Comparison of ENCODE assay signal across 8 cellular contexts in genomic region chr1:48776400-48777218, GRCh38. TPM values are rescaled to one million over a fixed set of nuclear protein-coding genes. Genes with fewer than 3 reads are reported as not detected.
DNase-seq lines count a peak whose midpoint lies in the region; ATAC-seq and TF ChIP-seq lines count a peak whose summit lies in the region.

BEND5 (minus strand) TSS chr1:48776891; CDS start chr1:48776831, 60 bp downstream.

- 0 to 2% methylated on average over 12 to 72 of the region's 72 CpGs for WGBS in endodermal cell (ENCODE audit: insufficient coverage in 1 of 2, insufficient read length in 1 of 2), 2 experiments

- no peaks in the 10 kb centered on the region for H3K9me3 ChIP-seq in endodermal cell (ENCODE audit: control insufficient read depth, low read length)
- H3K9me3 ChIP-seq in mucosa of descending colon: no peaks in the 10 kb centered on the region

- H3K4me1 ChIP-seq in endodermal cell (ENCODE audit: control insufficient read depth, insufficient read depth, low read length) (peaks cover 5% of the 10 kb centered on the region), mucosa of descending colon (ENCODE audit: low read depth) (no peaks in the 10 kb centered on the region)

- H3K27ac Mint-ChIP-seq in activated CD4-positive, alpha-beta memory T cell treated with anti-CD3 and anti-CD28 coated beads, Interleukin-2, amount 10 ng/mL, durations not matched to agents 7 days and 5 days: no peak within 1 kb of the TSS
- H3K27ac Mint-ChIP-seq in endodermal cell: no peak within 1 kb of the TSS

- no peaks in the 10 kb centered on the region for H3K36me3 Mint-ChIP-seq in activated CD4-positive, alpha-beta memory T cell treated with anti-CD3 and anti-CD28 coated beads, Interleukin-2, amount 10 ng/mL, durations not matched to agents 7 days and 5 days (ENCODE audit: low read depth)
- peaks cover 2% of the 10 kb centered on the region for H3K36me3 Mint-ChIP-seq in endodermal cell (ENCODE audit: low read depth)

- POLR2A ChIA-PET in activated CD4-positive, alpha-beta memory T cell treated with anti-CD3 and anti-CD28 coated beads, Interleukin-2, amount 10 ng/mL, durations not matched to agents 7 days and 5 days (lab: Charles Lee): no interaction called here

- H3K9ac ChIP-seq in endodermal cell (ENCODE audit: extremely low read depth, low read length, poor library complexity, severe bottlenecking): peak within 1 kb of the TSS; percentile 68

- TF ChIP-seq CTCF in GM12865 (IDR thresholded peaks at IDR 0.05; ENCODE audit: insufficient read depth, low read depth, low read length, missing control alignments) (no peak), endodermal cell (conservative IDR thresholded peaks at IDR 0.05) (no peak), mucosa of descending colon (IDR thresholded peaks at IDR 0.05) (no peak)

- CTCF ChIA-PET in activated CD4-positive, alpha-beta memory T cell treated with anti-CD3 and anti-CD28 coated beads, Interleukin-2, amount 10 ng/mL, durations not matched to agents 7 days and 5 days (lab: Charles Lee): no interaction called here

- peaks cover 20% of the 10 kb centered on the region for H3K27me3 ChIP-seq in endodermal cell (ENCODE audit: control insufficient read depth, insufficient read depth, low read length, poor library complexity, severe bottlenecking)

- ATAC-seq in mucosa of descending colon: peak; percentile 63
- no peak for ATAC-seq in GM19467 (IDR thresholded peaks at IDR 0.05; ENCODE audit: unreplicated experiment)
- ATAC-seq in HG03378 (IDR thresholded peaks at IDR 0.05; ENCODE audit: unreplicated experiment): no peak

- H3K4me1 Mint-ChIP-seq in activated CD4-positive, alpha-beta memory T cell treated with anti-CD3 and anti-CD28 coated beads, Interleukin-2, amount 10 ng/mL, durations not matched to agents 7 days and 5 days: peaks cover 6% of the 10 kb centered on the region
- H3K4me1 Mint-ChIP-seq in endodermal cell: peaks cover 4% of the 10 kb centered on the region

- H3K36me3 ChIP-seq in endodermal cell (ENCODE audit: control insufficient read depth, insufficient read depth, low read length) (no peaks in the 10 kb centered on the region), mucosa of descending colon (ENCODE audit: low read depth) (no peaks in the 10 kb centered on the region)

- peak within 1 kb of the TSS; percentile 35 for H3K4me3 ChIP-seq in GM12865 (ENCODE audit: low read depth, low read length)
- peak within 1 kb of the TSS; percentile 93 for H3K4me3 ChIP-seq in endodermal cell (ENCODE audit: low read length)
- H3K4me3 ChIP-seq in mucosa of descending colon: peak within 1 kb of the TSS; percentile 24

- intact Hi-C loops in mucosa of descending colon (cut with DNase I, micrococcal nuclease): no loop called here

- DNase-seq in GM12865 (ENCODE audit: low read depth) (no peak), NCI-H2029 treated with DMSO at 0.1 percent for 48 hours (lab: John Stamatoyannopoulos, UW) (peak; percentile 75), endodermal cell (peak; percentile 92), mucosa of descending colon (peak; percentile 31 to 60 (median 45))
- DNase-seq in activated CD4-positive, alpha-beta memory T cell treated with anti-CD3 and anti-CD28 coated beads, Interleukin-2, amount 10 ng/mL, durations not matched to agents 7 days and 5 days: no peak
- peak; percentile 24 to 38 for DNase-seq in stimulated activated CD8-positive, alpha-beta memory T cell treated with anti-CD3 and anti-CD28 coated beads, Interleukin-2, amount 100 ng/mL, for 1 hour (ENCODE audit: low read depth in 2 of 2)

- H3K9me3 Mint-ChIP-seq in activated CD4-positive, alpha-beta memory T cell treated with anti-CD3 and anti-CD28 coated beads, Interleukin-2, amount 10 ng/mL, durations not matched to agents 7 days and 5 days: no peaks in the 10 kb centered on the region
- H3K9me3 Mint-ChIP-seq in endodermal cell: no peaks in the 10 kb centered on the region

- peaks cover 18% of the 10 kb centered on the region for H3K27me3 Mint-ChIP-seq in activated CD4-positive, alpha-beta memory T cell treated with anti-CD3 and anti-CD28 coated beads, Interleukin-2, amount 10 ng/mL, durations not matched to agents 7 days and 5 days
- H3K27me3 Mint-ChIP-seq in endodermal cell (ENCODE audit: insufficient read depth): peaks cover 14% of the 10 kb centered on the region

- peak within 1 kb of the TSS; percentile 60 for H3K4me3 Mint-ChIP-seq in activated CD4-positive, alpha-beta memory T cell treated with anti-CD3 and anti-CD28 coated beads, Interleukin-2, amount 10 ng/mL, durations not matched to agents 7 days and 5 days
- H3K4me3 Mint-ChIP-seq in endodermal cell: peak within 1 kb of the TSS; percentile 79

- peak within 1 kb of the TSS; percentile 83 for H3K27ac ChIP-seq in endodermal cell (ENCODE audit: low read depth, low read length)

RNA-seq across cellular contexts. Expression of gene BEND5, which starts in this region (rescaled TPM):
- total RNA-seq in activated CD4-positive, alpha-beta memory T cell treated with anti-CD3 and anti-CD28 coated beads, Interleukin-2, amount 10 ng/mL, durations not matched to agents 7 days and 5 days: 1 to 10 TPM in 1 of 2 experiments, under 1 TPM in 1; 0.80 to 1.3 TPM
- 1 to 10 TPM; 5.9 to 6.1 TPM for total RNA-seq in endodermal cell
- 22.5 TPM for polyA plus RNA-seq in endodermal cell (2013, experiment 1 of 2)
- 28.4 TPM for polyA plus RNA-seq in endodermal cell (2013, experiment 2 of 2)
- 1 to 10 TPM; 1.9 to 9.1 (median 2.1) TPM for total RNA-seq in mucosa of descending colon

Comparison
In these comparisons a context has a peak if more than half of its experiments do, and no peak if none do; other contexts are left out.
1. DNase-seq: peak in NCI-H2029 treated with DMSO at 0.1 percent for 48 hours (single experiment), endodermal cell (single experiment), mucosa of descending colon (3 of 3) and stimulated activated CD8-positive, alpha-beta memory T cell treated with anti-CD3 and anti-CD28 coated beads, Interleukin-2, amount 100 ng/mL, for 1 hour (2 of 2); none in GM12865 (single experiment) and activated CD4-positive, alpha-beta memory T cell treated with anti-CD3 and anti-CD28 coated beads, Interleukin-2, amount 10 ng/mL, durations not matched to agents 7 days and 5 days (single experiment).
2. H3K4me3 ChIP-seq: peak in every context shown above with its lines; median percentile 93 in endodermal cell; 35 in GM12865; 24 in mucosa of descending colon.